8 cellular contexts compared by ENCODE assay signal in the genomic region with DNA sequence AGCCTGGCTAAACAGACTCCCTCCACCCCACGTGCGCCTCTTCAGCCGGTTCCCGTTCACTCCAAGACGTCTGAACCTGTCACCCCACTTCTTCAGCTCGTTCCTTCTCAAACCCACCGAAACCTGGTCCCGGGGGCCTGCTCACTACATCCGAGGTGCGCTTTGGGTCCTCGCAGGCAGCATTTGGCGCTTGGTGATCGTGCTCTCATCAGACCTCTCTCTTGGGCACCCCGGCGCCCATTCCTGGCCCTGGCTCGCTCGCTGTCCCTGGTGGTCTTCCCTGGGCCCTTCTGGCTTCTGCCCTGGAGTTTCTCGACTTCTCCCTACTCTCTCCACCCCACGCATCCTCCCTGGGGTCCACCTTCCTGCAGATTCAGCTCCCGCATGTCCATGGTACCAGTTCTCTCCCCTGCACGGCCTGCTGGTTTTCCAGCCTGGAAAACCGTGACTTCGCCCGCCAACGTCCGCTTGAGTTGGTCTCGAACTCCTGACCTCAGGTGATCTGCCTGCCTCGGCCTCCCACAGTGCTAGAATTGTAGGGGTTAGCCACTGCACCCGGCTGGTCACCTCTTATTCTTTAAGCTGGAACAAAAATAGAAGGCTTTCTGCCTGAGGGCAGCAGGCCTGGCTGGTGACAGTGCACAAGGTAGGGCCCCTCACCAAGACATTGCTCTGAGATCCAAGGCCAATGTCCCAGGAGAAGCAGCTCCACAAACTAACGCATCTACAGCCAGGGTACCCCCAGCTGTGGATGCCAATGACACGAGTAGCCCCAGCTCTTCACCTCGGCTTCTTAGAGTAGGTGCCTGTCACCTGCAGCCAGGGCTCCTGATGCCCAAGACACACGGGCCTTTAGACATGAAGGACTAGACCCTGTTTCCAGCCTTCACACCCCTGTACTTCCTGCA. TPM values are rescaled to one million over a fixed set of nuclear protein-coding genes. Genes with fewer than 3 reads are reported as not detected.
DNase-seq lines count a peak whose midpoint lies in the region; ATAC-seq and TF ChIP-seq lines count a peak whose summit lies in the region.

No MANE protein-coding gene starts in this region.

- peak overlapping the region; percentile 61 for H3K4me2 ChIP-seq in mesendoderm (ENCODE audit: low read length)

- H3K27ac Mint-ChIP-seq in stimulated activated naive CD8-positive, alpha-beta T cell treated with anti-CD3 and anti-CD28 coated beads, Interleukin-15, Interleukin-2, amounts not matched to agents 100 ng/mL and 50 ng/mL, for 24 hours, result peak overlapping the region; percentile 90
- peak overlapping the region; percentile 73 to 95 (median 92) for H3K27ac Mint-ChIP-seq in brain

- H3K27ac ChIP-seq in mesendoderm (ENCODE audit: low read depth, low read length), result peak overlapping the region; percentile 4

- no peak overlapping the region for H4K5ac ChIP-seq in mesendoderm (ENCODE audit: low read length)

- no peak overlapping the region for H3K4me3 ChIP-seq in mesendoderm (ENCODE audit: low read length)

- H2AK5ac ChIP-seq in mesendoderm (ENCODE audit: low read length), result peak overlapping the region; percentile 82

- peak overlapping the region; percentile 78 for H2BK5ac ChIP-seq in mesendoderm (ENCODE audit: low read length)

- H3K4me1 Mint-ChIP-seq in stimulated activated naive CD8-positive, alpha-beta T cell treated with anti-CD3 and anti-CD28 coated beads, Interleukin-15, Interleukin-2, amounts not matched to agents 100 ng/mL and 50 ng/mL, for 24 hours (ENCODE audit: low read depth), result peaks cover 44% of the 10 kb centered on the region
- H3K4me1 Mint-ChIP-seq in brain, result peaks cover 46% of the 10 kb centered on the region

- H2BK15ac ChIP-seq in mesendoderm (replicated peaks; ENCODE audit: low read depth), result no peak overlapping the region

- H3K23ac ChIP-seq in mesendoderm (ENCODE audit: low read length), result peak overlapping the region; percentile 97

- H3K9me3 Mint-ChIP-seq in stimulated activated naive CD8-positive, alpha-beta T cell treated with anti-CD3 and anti-CD28 coated beads, Interleukin-15, Interleukin-2, amounts not matched to agents 100 ng/mL and 50 ng/mL, for 24 hours, result no peaks in the 10 kb centered on the region
- peaks cover 0 to 2% (median 0%) of the 10 kb centered on the region in 5 experiments for H3K9me3 Mint-ChIP-seq in brain

- no peak overlapping the region for H3K4ac ChIP-seq in mesendoderm (ENCODE audit: low read depth, low read length)

- no peak overlapping the region for H4K8ac ChIP-seq in mesendoderm (ENCODE audit: low read depth, low read length)

- no peak for ATAC-seq in stimulated activated naive CD8-positive, alpha-beta T cell treated with anti-CD3 and anti-CD28 coated beads, Interleukin-15, Interleukin-2, amounts not matched to agents 100 U/mL and 50 U/mL, for 24 hours
- no peak for ATAC-seq in omental fat pad (ENCODE audit: low FRiP score)

- H3K79me2 ChIP-seq in mesendoderm (ENCODE audit: control insufficient read depth, insufficient read depth, low read length), result no peaks in the 10 kb centered on the region

- H3K4me3 Mint-ChIP-seq in stimulated activated naive CD8-positive, alpha-beta T cell treated with anti-CD3 and anti-CD28 coated beads, Interleukin-15, Interleukin-2, amounts not matched to agents 100 ng/mL and 50 ng/mL, for 24 hours, result peak overlapping the region; percentile 87
- H3K4me3 Mint-ChIP-seq in brain, result peak overlapping the region; percentile 88 to 90 (median 90)

- H3K18ac ChIP-seq in mesendoderm (ENCODE audit: low read length), result peak overlapping the region; percentile 19

- H3K9ac ChIP-seq in mesendoderm (ENCODE audit: low read length), result peak overlapping the region; percentile 88

- peaks cover 2% of the 10 kb centered on the region for H3K4me1 ChIP-seq in mesendoderm (ENCODE audit: control insufficient read depth, low read depth, low read length)

- no peaks in the 10 kb centered on the region for H3K36me3 ChIP-seq in mesendoderm (ENCODE audit: control insufficient read depth, insufficient read depth, low read length)

- H2BK120ac ChIP-seq in mesendoderm (ENCODE audit: low read depth, low read length), result no peak overlapping the region

- TF ChIP-seq CTCF in brain (conservative IDR thresholded peaks at IDR 0.05), result no peak
- TF ChIP-seq CTCF in omental fat pad (IDR thresholded peaks at IDR 0.05), result no peak

- no CpG with 5 or more reads among the region's 33 CpGs for WGBS in mesendoderm (ENCODE audit: extremely low coverage, insufficient coverage, low lambda C conversion rate)

- no peak for DNase-seq in stimulated activated naive CD8-positive, alpha-beta T cell treated with anti-CD3 and anti-CD28 coated beads, Interleukin-15, Interleukin-2, amounts not matched to agents 100 U/mL and 50 U/mL, for 24 hours
- DNase-seq in mesendoderm (peak; percentile 32), OCI-M1 (lab: John Stamatoyannopoulos, UW) (no peak), LoVo (ENCODE audit: low spot score) (no peak), DMS 273 (lab: John Stamatoyannopoulos, UW; ENCODE audit: unreplicated experiment) (no peak), omental fat pad (ENCODE audit: low spot score) (no peak)

- H3K27me3 Mint-ChIP-seq in stimulated activated naive CD8-positive, alpha-beta T cell treated with anti-CD3 and anti-CD28 coated beads, Interleukin-15, Interleukin-2, amounts not matched to agents 100 ng/mL and 50 ng/mL, for 24 hours, result no peaks in the 10 kb centered on the region
- peaks cover 6% of the 10 kb centered on the region for H3K27me3 Mint-ChIP-seq in brain

- H3K27me3 ChIP-seq in mesendoderm (ENCODE audit: insufficient read depth, low read length, poor library complexity), result no peaks in the 10 kb centered on the region

- no peaks in the 10 kb centered on the region for H3K79me1 ChIP-seq in mesendoderm (ENCODE audit: low read length)

- peak overlapping the region; percentile 93 for H3K56ac ChIP-seq in mesendoderm (ENCODE audit: low read length)

- no peaks in the 10 kb centered on the region for H3K36me3 Mint-ChIP-seq in stimulated activated naive CD8-positive, alpha-beta T cell treated with anti-CD3 and anti-CD28 coated beads, Interleukin-15, Interleukin-2, amounts not matched to agents 100 ng/mL and 50 ng/mL, for 24 hours (ENCODE audit: low read depth)
- peaks cover 24% of the 10 kb centered on the region for H3K36me3 Mint-ChIP-seq in brain

RNA-seq across cellular contexts. Expression of gene MEAK7, which starts 1.0 kb away (rescaled TPM):
- 10.8 TPM for polyA plus RNA-seq in brain (ENCODE audit: insufficient read depth, low read depth, low replicate concordance)
- polyA plus RNA-seq in mesendoderm (2013, experiment 1 of 2), result 5.7 TPM
- polyA plus RNA-seq in mesendoderm (2013, experiment 2 of 2), result 6.3 TPM
- total RNA-seq in omental fat pad, result 1 to 10 TPM; 6.4 to 9.1 (median 8.4) TPM
